Comparison of ENCODE assay signal across 30 cellular contexts in the genomic region with DNA sequence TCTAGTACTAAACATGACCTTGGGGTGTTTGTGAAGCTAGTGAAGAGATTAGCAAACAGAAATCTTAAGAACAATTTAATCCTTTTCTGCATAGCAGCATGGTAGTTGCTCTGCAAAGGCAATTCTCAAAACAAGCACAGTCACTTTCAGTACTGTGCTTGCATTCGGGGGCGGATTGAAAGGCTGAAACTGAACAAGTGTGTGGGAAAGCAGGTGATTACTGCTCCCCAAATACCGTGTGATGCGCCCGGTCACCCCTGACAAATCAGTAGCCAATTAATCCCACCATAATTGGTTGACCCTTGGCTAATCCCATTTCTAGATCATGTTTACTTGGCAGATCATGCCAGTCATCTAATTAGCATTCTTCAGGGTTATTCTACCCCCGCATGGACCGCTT.
DNase-seq lines count a peak whose midpoint lies in the region; ATAC-seq and TF ChIP-seq lines count a peak whose summit lies in the region.
"Had no signal": no experiment of that assay in that cellular context is flagged by ENCODE, and none has a peak within 500 bp of the region (broad histone marks: within the 10 kb centered on the region; RNA-seq: fewer than 3 reads in every experiment).

No MANE protein-coding gene starts in this region.

- H3K4me1 ChIP-seq in OCI-LY7 (ENCODE audit: insufficient read depth, low read length, poor library complexity, severe bottlenecking) = peaks cover 47% of the 10 kb centered on the region
- H3K4me1 ChIP-seq in stomach = peaks cover 0 to 4% (median under 1%) of the 10 kb centered on the region in 4 donors
- H3K4me1 ChIP-seq: BLaER1, esophagus muscularis mucosa, foreskin keratinocyte had no signal

- intact Hi-C loops in OCI-LY7 (cut with micrococcal nuclease; ENCODE audit: unreplicated experiment) (no loop called here), stomach (cut with DNase I; ENCODE audit: low total_unique reads) (no loop called here)

- no peak overlapping the region for H3K4me2 ChIP-seq in OCI-LY7 (ENCODE audit: low read length)
- H3K4me2 ChIP-seq: BLaER1 had no signal

- H3K27ac ChIP-seq in OCI-LY7 (ENCODE audit: low read depth, low read length, poor library complexity, severe bottlenecking) = no peak overlapping the region
- no peak overlapping the region for H3K27ac ChIP-seq in stomach
- H3K27ac ChIP-seq: BLaER1, esophagus muscularis mucosa, foreskin keratinocyte, heart right ventricle, HL-60, VCaP had no signal

- H3K4me3 ChIP-seq in OCI-LY7 (ENCODE audit: low read depth, low read length, poor library complexity, severe bottlenecking) (no peak overlapping the region), stomach (no peak overlapping the region)
- H3K4me3 ChIP-seq: BLaER1, esophagus muscularis mucosa, heart right ventricle, lung had no signal

- TF ChIP-seq CTCF in OCI-LY7 (conservative IDR thresholded peaks at IDR 0.05; ENCODE audit: low read length) (no peak), stomach (IDR thresholded peaks at IDR 0.05) (no peak)

- no peaks in the 10 kb centered on the region for H3K79me2 ChIP-seq in OCI-LY7 (ENCODE audit: insufficient read depth, low read depth, low read length)

- peak; percentile 71 for ATAC-seq in GM18498 (IDR thresholded peaks at IDR 0.05; ENCODE audit: unreplicated experiment)
- ATAC-seq in GM21526 (IDR thresholded peaks at IDR 0.05; ENCODE audit: low FRiP score, unreplicated experiment) = peak; percentile 51
- ATAC-seq in HG03280 (IDR thresholded peaks at IDR 0.05; ENCODE audit: unreplicated experiment) = peak; percentile 60
- ATAC-seq: activated naive CD8-positive, alpha-beta T cell treated with anti-CD3 and anti-CD28 coated beads, Interleukin-2, amount 50 U/mL, for 24 hours; foreskin keratinocyte; HCT116; heart right ventricle; Panc1 had no signal

- WGBS in stomach, 5 donors = 82 to 92% (median 86%) methylated on average over 7 of the region's 7 CpGs

- no peaks in the 10 kb centered on the region for H3K9me2 ChIP-seq in OCI-LY7 (ENCODE audit: insufficient read depth, low read length)

- BruUV-seq in OCI-LY7 (replicated peaks; lab: Mats Ljungman, UMichigan) = no TSS peak

- no peaks in the 10 kb centered on the region for H4K20me1 ChIP-seq in OCI-LY7 (ENCODE audit: insufficient read depth, low read length)
- H4K20me1 ChIP-seq: BLaER1 had no signal

- no peaks in the 10 kb centered on the region for H3K27me3 ChIP-seq in stomach
- H3K27me3 ChIP-seq: BLaER1, esophagus muscularis mucosa, foreskin keratinocyte, heart right ventricle had no signal

- H3K36me3 ChIP-seq in OCI-LY7 (ENCODE audit: insufficient read depth, low read length) (no peaks in the 10 kb centered on the region), stomach (no peaks in the 10 kb centered on the region)
- H3K36me3 ChIP-seq: esophagus muscularis mucosa, heart right ventricle had no signal

- TF ChIP-seq EP300 in stomach (IDR thresholded peaks at IDR 0.05) = no peak

- no peak for TF ChIP-seq POLR2A in stomach (IDR thresholded peaks at IDR 0.05)

- H2AFZ ChIP-seq in OCI-LY7 (ENCODE audit: low read length) = peak overlapping the region; percentile 85; the same call in 1 of the 2 replicates

- CTCF ChIA-PET in OCI-LY7 (lab: Charles Lee; ENCODE audit: unreplicated experiment) = no interaction called here

- H3K9me3 ChIP-seq in OCI-LY7 (ENCODE audit: low read length) (peaks cover 10% of the 10 kb centered on the region; the same call in 1 of the 2 replicates), stomach (peaks cover 0 to 7% (median 0%) of the 10 kb centered on the region in 4 donors)
- H3K9me3 ChIP-seq: esophagus muscularis mucosa, heart right ventricle had no signal

- DNase-seq in OCI-LY7 (ENCODE audit: low spot score) = no peak
- DNase-seq in SIG-M5 (lab: John Stamatoyannopoulos, UW) = no peak
- DNase-seq in NCI-H1105 (lab: John Stamatoyannopoulos, UW) = no peak
- no peak for DNase-seq in stomach
- DNase-seq: activated CD4-positive, alpha-beta T cell treated with anti-CD3 and anti-CD28 coated beads, Interleukin-2, amount 10 ng/mL, durations not matched to agents 24 days and 14 days; activated gamma-delta T cell treated with Interleukin-2 at 50 U/mL for 16 hours; activated naive CD8-positive, alpha-beta T cell treated with anti-CD3 and anti-CD28 coated beads, Interleukin-2, amount 50 U/mL, for 24 hours; activated T-cell treated with anti-CD3 and anti-CD28 coated beads, Interleukin-2, amount 50 U/mL, for 4 hours; DMS79; endodermal cell; foreskin keratinocyte; GDM1; heart right ventricle; Kasumi-1; kidney glomerular epithelial cell; MV-4-11; NCI-H446; retina; SHP77 treated with DMSO at 0.1 percent for 48 hours; trophoblast cell had no signal

- POLR2A ChIA-PET in OCI-LY7 (lab: Charles Lee) = interaction anchor here (0.6 to 1.6 kb wide), 2 partner anchors 12 to 19 kb away, joined by 5 to 6 read pairs; no protein-coding TSS in a partner anchor
